Comparison of ENCODE assay signal across 10 cellular contexts in genomic region chr5:79511945-79512493, GRCh38. TPM values are rescaled to one million over a fixed set of nuclear protein-coding genes. Genes with fewer than 3 reads are reported as not detected.
DNase-seq lines count a peak whose midpoint lies in the region; ATAC-seq and TF ChIP-seq lines count a peak whose summit lies in the region.
"Had no signal": no experiment of that assay in that cellular context is flagged by ENCODE, and none has a peak within 500 bp of the region (broad histone marks: within the 10 kb centered on the region; RNA-seq: fewer than 3 reads in every experiment).

No MANE protein-coding gene starts in this region.

- no peak for ATAC-seq in GM23338
- no peak for ATAC-seq in body of pancreas
- ATAC-seq in HG03135 (IDR thresholded peaks at IDR 0.05; ENCODE audit: unreplicated experiment) = no peak

- H3K27ac ChIP-seq in A673 (ENCODE audit: low read depth, low read length, poor library complexity, severe bottlenecking) (peak overlapping the region; percentile 96), GM23338 (ENCODE audit: low read depth) (no peak overlapping the region), muscle layer of colon (ENCODE audit: low read depth, low read length) (no peak overlapping the region), body of pancreas (no peak overlapping the region)

- peak overlapping the region; percentile 90 for H3K4me3 Mint-ChIP-seq in GM23338
- peak overlapping the region; percentile 92 to 99 (median 96) for H3K4me3 Mint-ChIP-seq in brain

- H2AFZ ChIP-seq in GM23338 = no peak overlapping the region

- intact Hi-C loops in A673 (cut with micrococcal nuclease; ENCODE audit: unreplicated experiment) = no loop called here
- intact Hi-C loops in body of pancreas (cut with DNase I) = no loop called here

- peak overlapping the region; percentile 84 for H3K4me2 ChIP-seq in GM23338

- POLR2A ChIA-PET in A673 (lab: Charles Lee; ENCODE audit: low non-redundant PET) = no interaction called here

- no peak for DNase-seq in A673 (ENCODE audit: low spot score)
- DNase-seq in GM23338 (ENCODE audit: low spot score) = no peak
- no peak for DNase-seq in EL
- DNase-seq in body of pancreas = no peak
- no peak for DNase-seq in islet precursor cell
- DNase-seq: NCI-H1436 treated with DMSO at 0.1 percent for 48 hours; stimulated activated CD4-positive, alpha-beta T cell treated with anti-CD3 and anti-CD28 coated beads, Interleukin-1b, Interleukin-23, amount 100 ng/mL, for 48 hours had no signal

- H3K4me1 ChIP-seq in A673 (ENCODE audit: insufficient read depth, low read length, poor library complexity, severe bottlenecking) (peaks cover 41% of the 10 kb centered on the region), GM23338 (ENCODE audit: insufficient read depth) (peaks cover 44% of the 10 kb centered on the region), muscle layer of colon (ENCODE audit: insufficient read depth, low read length) (peaks cover 16% of the 10 kb centered on the region), body of pancreas (peaks cover 7% of the 10 kb centered on the region)

- no peaks in the 10 kb centered on the region for H3K9me2 ChIP-seq in GM23338 (ENCODE audit: insufficient read depth)

- TSS peak; percentile 27 for BruUV-seq in A673 (replicated peaks; lab: Mats Ljungman, UMichigan)

- H3K27ac Mint-ChIP-seq in GM23338 = no peak overlapping the region
- H3K27ac Mint-ChIP-seq in brain = peak overlapping the region; percentile 39 to 95 (median 79)

- H3K9ac ChIP-seq in muscle layer of colon (ENCODE audit: low read length) = no peak overlapping the region

- no peaks in the 10 kb centered on the region for H3K36me3 ChIP-seq in A673 (ENCODE audit: insufficient read depth, low read length, poor library complexity, severe bottlenecking)
- no peaks in the 10 kb centered on the region for H3K36me3 ChIP-seq in GM23338 (ENCODE audit: insufficient read depth)
- no peaks in the 10 kb centered on the region for H3K36me3 ChIP-seq in muscle layer of colon (ENCODE audit: insufficient read depth, low read length)
- H3K36me3 ChIP-seq in body of pancreas (replicated peaks in 1 of 2; ENCODE audit: insufficient read depth in 1 of 2, low read depth in 2 of 2) = no peaks in the 10 kb centered on the region

- H3K9me3 Mint-ChIP-seq in GM23338 (no peaks in the 10 kb centered on the region), brain (no peaks in the 10 kb centered on the region)

- H3K4me1 Mint-ChIP-seq in GM23338 (peaks cover 48% of the 10 kb centered on the region), brain (peaks cover 62% of the 10 kb centered on the region)

- TF ChIP-seq CTCF in A673 (conservative IDR thresholded peaks at IDR 0.05; ENCODE audit: low read depth, low read length) (no peak), GM23338 (conservative IDR thresholded peaks at IDR 0.05; ENCODE audit: low read depth in 2 of 2) (no peak), brain (conservative IDR thresholded peaks at IDR 0.05) (no peak), body of pancreas (IDR thresholded peaks at IDR 0.05) (no peak)

- no peak for TF ChIP-seq POLR2A in body of pancreas (IDR thresholded peaks at IDR 0.05)

- CTCF ChIA-PET in A673 (lab: Charles Lee) = interaction anchor here (0.9 kb wide), 1 partner anchor 379 kb away, joined by 4 read pairs; no protein-coding TSS in a partner anchor

- no peaks in the 10 kb centered on the region for H3K9me3 ChIP-seq in A673 (ENCODE audit: low read depth, low read length, poor library complexity, severe bottlenecking)
- no peaks in the 10 kb centered on the region for H3K9me3 ChIP-seq in muscle layer of colon (ENCODE audit: low read length)
- no peaks in the 10 kb centered on the region for H3K9me3 ChIP-seq in body of pancreas

- H3K36me3 Mint-ChIP-seq in GM23338 (ENCODE audit: low read depth) (no peaks in the 10 kb centered on the region), brain (peaks cover 9% of the 10 kb centered on the region)

- H3K4me3 ChIP-seq in A673 (ENCODE audit: low read depth, low read length, poor library complexity, severe bottlenecking) = peak overlapping the region; percentile 85
- peak overlapping the region; percentile 76 for H3K4me3 ChIP-seq in GM23338
- H3K4me3 ChIP-seq in muscle layer of colon (ENCODE audit: low read depth in 1 of 2, low read length in 2 of 2) = peak overlapping the region; percentile 29 to 82
- H3K4me3 ChIP-seq in body of pancreas = no peak overlapping the region

- H3K27me3 Mint-ChIP-seq in GM23338 (ENCODE audit: insufficient read depth, low read depth, poor library complexity) (peaks cover 3% of the 10 kb centered on the region), brain (peaks cover 40% of the 10 kb centered on the region)

- H4K20me1 ChIP-seq in GM23338 (replicated peaks; ENCODE audit: insufficient read depth) = peaks cover 21% of the 10 kb centered on the region

- WGBS in body of pancreas, 2 donors = 11 to 24% methylated on average over 11 of the region's 11 CpGs

- H3K79me2 ChIP-seq in GM23338 (replicated peaks; ENCODE audit: insufficient read depth) = peaks cover 59% of the 10 kb centered on the region

- H3K27me3 ChIP-seq in A673 (replicated peaks; ENCODE audit: insufficient read depth, low read depth, low read length, poor library complexity) = no peaks in the 10 kb centered on the region
- no peaks in the 10 kb centered on the region for H3K27me3 ChIP-seq in GM23338 (ENCODE audit: insufficient read depth)
- H3K27me3 ChIP-seq in muscle layer of colon (ENCODE audit: control insufficient read depth in 1 of 2, insufficient read depth in 2 of 2, low read length in 2 of 2) = no peaks in the 10 kb centered on the region
- no peaks in the 10 kb centered on the region for H3K27me3 ChIP-seq in body of pancreas

- no peaks in the 10 kb centered on the region for H3F3A ChIP-seq in GM23338 (replicated peaks; ENCODE audit: low read depth)

TF ChIP-seq in GM23338, 12 proteins besides CTCF, POLR2A, EP300 and RAD21 (continues in another document):
- TF ChIP-seq EZH2phosphoT487 (IDR thresholded peaks at IDR 0.05; ENCODE audit: unreplicated experiment) (no peak), ZNF331 (CRISPR knock-in tag; IDR thresholded peaks at IDR 0.05; ENCODE audit: low read depth) (no peak), ZNF114 (CRISPR knock-in tag; IDR thresholded peaks at IDR 0.05) (no peak), STAT1 (IDR thresholded peaks at IDR 0.05; ENCODE audit: unreplicated experiment) (no peak)
- TF ChIP-seq, protein P1, sequence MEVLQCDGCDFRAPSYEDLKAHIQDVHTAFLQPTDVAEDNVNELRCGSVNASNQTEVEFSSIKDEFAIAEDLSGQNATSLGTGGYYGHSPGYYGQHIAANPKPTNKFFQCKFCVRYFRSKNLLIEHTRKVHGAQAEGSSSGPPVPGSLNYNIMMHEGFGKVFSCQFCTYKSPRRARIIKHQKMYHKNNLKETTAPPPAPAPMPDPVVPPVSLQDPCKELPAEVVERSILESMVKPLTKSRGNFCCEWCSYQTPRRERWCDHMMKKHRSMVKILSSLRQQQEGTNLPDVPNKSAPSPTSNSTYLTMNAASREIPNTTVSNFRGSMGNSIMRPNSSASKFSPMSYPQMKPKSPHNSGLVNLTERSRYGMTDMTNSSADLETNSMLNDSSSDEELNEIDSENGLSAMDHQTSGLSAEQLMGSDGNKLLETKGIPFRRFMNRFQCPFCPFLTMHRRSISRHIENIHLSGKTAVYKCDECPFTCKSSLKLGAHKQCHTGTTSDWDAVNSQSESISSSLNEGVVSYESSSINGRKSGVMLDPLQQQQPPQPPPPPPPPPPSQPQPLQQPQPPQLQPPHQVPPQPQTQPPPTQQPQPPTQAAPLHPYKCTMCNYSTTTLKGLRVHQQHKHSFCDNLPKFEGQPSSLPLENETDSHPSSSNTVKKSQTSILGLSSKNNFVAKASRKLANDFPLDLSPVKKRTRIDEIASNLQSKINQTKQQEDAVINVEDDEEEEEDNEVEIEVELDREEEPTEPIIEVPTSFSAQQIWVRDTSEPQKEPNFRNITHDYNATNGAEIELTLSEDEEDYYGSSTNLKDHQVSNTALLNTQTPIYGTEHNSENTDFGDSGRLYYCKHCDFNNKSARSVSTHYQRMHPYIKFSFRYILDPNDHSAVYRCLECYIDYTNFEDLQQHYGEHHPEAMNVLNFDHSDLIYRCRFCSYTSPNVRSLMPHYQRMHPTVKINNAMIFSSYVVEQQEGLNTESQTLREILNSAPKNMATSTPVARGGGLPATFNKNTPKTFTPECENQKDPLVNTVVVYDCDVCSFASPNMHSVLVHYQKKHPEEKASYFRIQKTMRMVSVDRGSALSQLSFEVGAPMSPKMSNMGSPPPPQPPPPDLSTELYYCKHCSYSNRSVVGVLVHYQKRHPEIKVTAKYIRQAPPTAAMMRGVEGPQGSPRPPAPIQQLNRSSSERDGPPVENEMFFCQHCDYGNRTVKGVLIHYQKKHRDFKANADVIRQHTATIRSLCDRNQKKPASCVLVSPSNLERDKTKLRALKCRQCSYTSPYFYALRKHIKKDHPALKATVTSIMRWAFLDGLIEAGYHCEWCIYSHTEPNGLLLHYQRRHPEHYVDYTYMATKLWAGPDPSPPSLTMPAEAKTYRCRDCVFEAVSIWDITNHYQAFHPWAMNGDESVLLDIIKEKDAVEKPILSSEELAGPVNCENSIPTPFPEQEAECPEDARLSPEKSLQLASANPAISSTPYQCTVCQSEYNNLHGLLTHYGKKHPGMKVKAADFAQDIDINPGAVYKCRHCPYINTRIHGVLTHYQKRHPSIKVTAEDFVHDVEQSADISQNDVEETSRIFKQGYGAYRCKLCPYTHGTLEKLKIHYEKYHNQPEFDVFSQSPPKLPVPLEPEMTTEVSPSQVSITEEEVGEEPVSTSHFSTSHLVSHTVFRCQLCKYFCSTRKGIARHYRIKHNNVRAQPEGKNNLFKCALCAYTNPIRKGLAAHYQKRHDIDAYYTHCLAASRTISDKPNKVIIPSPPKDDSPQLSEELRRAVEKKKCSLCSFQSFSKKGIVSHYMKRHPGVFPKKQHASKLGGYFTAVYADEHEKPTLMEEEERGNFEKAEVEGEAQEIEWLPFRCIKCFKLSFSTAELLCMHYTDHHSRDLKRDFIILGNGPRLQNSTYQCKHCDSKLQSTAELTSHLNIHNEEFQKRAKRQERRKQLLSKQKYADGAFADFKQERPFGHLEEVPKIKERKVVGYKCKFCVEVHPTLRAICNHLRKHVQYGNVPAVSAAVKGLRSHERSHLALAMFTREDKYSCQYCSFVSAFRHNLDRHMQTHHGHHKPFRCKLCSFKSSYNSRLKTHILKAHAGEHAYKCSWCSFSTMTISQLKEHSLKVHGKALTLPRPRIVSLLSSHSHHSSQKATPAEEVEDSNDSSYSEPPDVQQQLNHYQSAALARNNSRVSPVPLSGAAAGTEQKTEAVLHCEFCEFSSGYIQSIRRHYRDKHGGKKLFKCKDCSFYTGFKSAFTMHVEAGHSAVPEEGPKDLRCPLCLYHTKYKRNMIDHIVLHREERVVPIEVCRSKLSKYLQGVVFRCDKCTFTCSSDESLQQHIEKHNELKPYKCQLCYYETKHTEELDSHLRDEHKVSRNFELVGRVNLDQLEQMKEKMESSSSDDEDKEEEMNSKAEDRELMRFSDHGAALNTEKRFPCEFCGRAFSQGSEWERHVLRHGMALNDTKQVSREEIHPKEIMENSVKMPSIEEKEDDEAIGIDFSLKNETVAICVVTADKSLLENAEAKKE (CRISPR knock-in tag; IDR thresholded peaks at IDR 0.05) = no peak

RNA-seq across cellular contexts. Expression of gene HOMER1, which starts 1.9 kb away (rescaled TPM):
- total RNA-seq in A673 (2021) (34.0 and 37.0 TPM in 2 replicates), body of pancreas (10 to 100 TPM in 1 of 2 donors, 1 to 10 TPM in 1; 1.6 to 11.9 TPM)
- total RNA-seq in GM23338 (2014; rRNA removed; shearing (Covaris generic)) = 45.1 and 46.3 TPM in 2 replicates
- polyA plus RNA-seq in GM23338 (2016; fragmentation: Nextera tagmentation; extraction: Ambion mirVana) (77.9 and 80.3 TPM in 2 replicates), brain (ENCODE audit: insufficient read depth, low read depth, low replicate concordance) (1.6 TPM)

Comparison
In these comparisons a context has a peak if more than half of its experiments do, and no peak if none do; other contexts are left out.
1. H3K4me3 ChIP-seq: peak in A673 (single experiment), GM23338 (single experiment) and muscle layer of colon (2 of 2); none in body of pancreas (0 of 2).